ENCODE assay signal across 8 cellular contexts in genomic region chr15:64990168-64990470, GRCh38. TPM values are rescaled to one million over a fixed set of nuclear protein-coding genes. Genes with fewer than 3 reads are reported as not detected.
DNase-seq lines count a peak whose midpoint lies in the region; ATAC-seq, FAIRE-seq and TF ChIP-seq lines count a peak whose summit lies in the region.

No MANE protein-coding gene starts in this region.

- H3K36me3 ChIP-seq in heart left ventricle: peaks cover 0 to 5% (median 0%) of the 10 kb centered on the region in 9 donors

- H3K56ac ChIP-seq in H9 (ENCODE audit: insufficient read length, low read depth, low read length): no peak overlapping the region

- no peak overlapping the region for H3K4ac ChIP-seq in H9 (ENCODE audit: low read depth, low read length)

- FAIRE-seq in D721Med (lab: Jason Lieb, UNC): no peak

- H3K9ac ChIP-seq in H9 (ENCODE audit: extremely low read depth, insufficient read length, low read length): peak overlapping the region; percentile 31

- no peak overlapping the region for H4K91ac ChIP-seq in H9 (ENCODE audit: insufficient read length, low read depth, low read length)

- no peak overlapping the region for H2BK15ac ChIP-seq in H9 (ENCODE audit: low read depth, low read length)

- H2AK5ac ChIP-seq in H9 (ENCODE audit: insufficient read length, low read length): no peak overlapping the region

- DNase-seq in H9: no peak
- DNase-seq in activated CD4-positive, alpha-beta memory T cell treated with anti-CD3 and anti-CD28 coated beads, Interleukin-2, amount 10 ng/mL, durations not matched to agents 7 days and 5 days: no peak
- DNase-seq in heart left ventricle: no peak
- DNase-seq in skeletal muscle cell (ENCODE audit: low read depth): no peak
- DNase-seq in D721Med (ENCODE audit: insufficient read length, low spot score): no peak

- H3K23ac ChIP-seq in H9 (ENCODE audit: insufficient read length, low read depth, low read length): no peak overlapping the region

- H2AFZ ChIP-seq in H9 (ENCODE audit: low read length): peak overlapping the region; percentile 93

- no peaks in the 10 kb centered on the region for H3K27me3 ChIP-seq in H9 (ENCODE audit: insufficient read depth, low read length)
- H3K27me3 ChIP-seq in heart left ventricle: no peaks in the 10 kb centered on the region

- no peak overlapping the region for H3T11ph ChIP-seq in H9 (ENCODE audit: low read length)

- H3K4me2 ChIP-seq in H9 (ENCODE audit: insufficient read depth, insufficient read length, low read length): peak overlapping the region; percentile 60

- H3K18ac ChIP-seq in H9 (ENCODE audit: insufficient read length, low read depth, low read length): no peak overlapping the region

- H3K9me3 ChIP-seq in H9 (ENCODE audit: control insufficient read depth, low read depth, low read length) (no peaks in the 10 kb centered on the region), heart left ventricle (no peaks in the 10 kb centered on the region)

- no peaks in the 10 kb centered on the region for H3K23me2 ChIP-seq in H9 (ENCODE audit: insufficient read length, low read depth, low read length, poor library complexity, severe bottlenecking)

- H3K27ac Mint-ChIP-seq in H9: peak overlapping the region; percentile 79 to 85 (median 79); a peak in 4 of 7 replicates
- H3K27ac Mint-ChIP-seq in activated CD4-positive, alpha-beta memory T cell treated with anti-CD3 and anti-CD28 coated beads, Interleukin-2, amount 10 ng/mL, durations not matched to agents 7 days and 5 days: peak overlapping the region; percentile 76

- no peak overlapping the region for H4K5ac ChIP-seq in H9 (ENCODE audit: insufficient read length, low read depth, low read length)

- CTCF ChIA-PET in activated CD4-positive, alpha-beta memory T cell treated with anti-CD3 and anti-CD28 coated beads, Interleukin-2, amount 10 ng/mL, durations not matched to agents 7 days and 5 days (lab: Charles Lee): interaction anchor here (1.4 kb wide), 1 partner anchor 19 kb away, joined by 3 read pairs; no protein-coding TSS in a partner anchor

- no peak overlapping the region for H2BK120ac ChIP-seq in H9 (ENCODE audit: low read depth, low read length, poor library complexity, severe bottlenecking)

- no peaks in the 10 kb centered on the region for H4K20me1 ChIP-seq in H9 (ENCODE audit: control insufficient read depth, insufficient read depth, insufficient read length)

- WGBS in H9 (ENCODE audit: extremely low coverage, insufficient read length, low lambda C conversion rate): no CpG with 5 or more reads among the region's 9 CpGs
- 3 to 6% (median 4%) methylated on average over 9 of the region's 9 CpGs for WGBS in heart left ventricle, 4 donors

- H3K9me3 Mint-ChIP-seq in H9: no peaks in the 10 kb centered on the region
- no peaks in the 10 kb centered on the region for H3K9me3 Mint-ChIP-seq in activated CD4-positive, alpha-beta memory T cell treated with anti-CD3 and anti-CD28 coated beads, Interleukin-2, amount 10 ng/mL, durations not matched to agents 7 days and 5 days

- no peak overlapping the region for H2BK20ac ChIP-seq in H9 (ENCODE audit: low read depth, low read length, poor library complexity, severe bottlenecking)

- H3K27me3 Mint-ChIP-seq in H9 (ENCODE audit: low read depth): no peaks in the 10 kb centered on the region; the same call in 1 of the 2 replicates
- H3K27me3 Mint-ChIP-seq in activated CD4-positive, alpha-beta memory T cell treated with anti-CD3 and anti-CD28 coated beads, Interleukin-2, amount 10 ng/mL, durations not matched to agents 7 days and 5 days: no peaks in the 10 kb centered on the region

- H3K4me1 Mint-ChIP-seq in H9: peaks cover 9 to 18% of the 10 kb centered on the region in 2 experiments
- H3K4me1 Mint-ChIP-seq in activated CD4-positive, alpha-beta memory T cell treated with anti-CD3 and anti-CD28 coated beads, Interleukin-2, amount 10 ng/mL, durations not matched to agents 7 days and 5 days: peaks cover 53% of the 10 kb centered on the region

- no peaks in the 10 kb centered on the region for H3K79me1 ChIP-seq in H9 (ENCODE audit: insufficient read depth, low read depth, low read length, poor library complexity, severe bottlenecking)

- ATAC-seq in heart left ventricle: peak in 3 of 4 donors; percentile 3 to 40 (median 19)
- no peak for ATAC-seq in GM21390 (IDR thresholded peaks at IDR 0.05; ENCODE audit: unreplicated experiment)
- ATAC-seq in HG02885 (IDR thresholded peaks at IDR 0.05; ENCODE audit: poor library complexity, unreplicated experiment): no peak
- ATAC-seq in GM21515 (IDR thresholded peaks at IDR 0.05; ENCODE audit: unreplicated experiment): no peak

- H3K27ac ChIP-seq in H9 (ENCODE audit: insufficient read length, low read depth, low read length) (no peak overlapping the region), heart left ventricle (peak overlapping the region; percentile 77 to 96 (median 92))

- TF ChIP-seq POLR2A in heart left ventricle (IDR thresholded peaks at IDR 0.05): no peak

- H3K4me1 ChIP-seq in H9 (ENCODE audit: insufficient read depth, low read length): no peaks in the 10 kb centered on the region
- H3K4me1 ChIP-seq in heart left ventricle: peaks cover 0 to 46% (median 16%) of the 10 kb centered on the region in 12 donors

- TF ChIP-seq CTCF in H9 (conservative IDR thresholded peaks at IDR 0.05): no peak
- no peak for TF ChIP-seq CTCF in heart left ventricle (IDR thresholded peaks at IDR 0.05)
- no peak for TF ChIP-seq CTCF in D721Med (IDR thresholded peaks at IDR 0.05; ENCODE audit: insufficient read depth, missing control alignments)

- POLR2A ChIA-PET in activated CD4-positive, alpha-beta memory T cell treated with anti-CD3 and anti-CD28 coated beads, Interleukin-2, amount 10 ng/mL, durations not matched to agents 7 days and 5 days (lab: Charles Lee): interaction anchor here (0.6 to 4.7 kb wide), 13 partner anchors 8 to 897 kb away, joined by 3 to 28 read pairs (median 4); partner anchors contain the start of genes CIAO2A, CLPX, PARP16 and RNU5B-1

- no peak overlapping the region for H3K14ac ChIP-seq in H9 (ENCODE audit: insufficient read depth, low read length)

- no peaks in the 10 kb centered on the region; a peak in 1 of 7 replicates for H3K36me3 Mint-ChIP-seq in H9 (ENCODE audit: insufficient read depth in 1 of 3, low read depth in 3 of 3)
- peaks cover 13% of the 10 kb centered on the region for H3K36me3 Mint-ChIP-seq in activated CD4-positive, alpha-beta memory T cell treated with anti-CD3 and anti-CD28 coated beads, Interleukin-2, amount 10 ng/mL, durations not matched to agents 7 days and 5 days (ENCODE audit: low read depth)

- no peak overlapping the region for H4K8ac ChIP-seq in H9 (replicated peaks; ENCODE audit: insufficient read length, low read depth, low read length)

- H3K4me3 ChIP-seq in heart left ventricle (peak overlapping the region; percentile 84 to 99 (median 92)), skeletal muscle cell (ENCODE audit: low read depth, low read length) (peak overlapping the region; percentile 95)

- H2BK5ac ChIP-seq in H9 (ENCODE audit: insufficient read length, low read length): no peak overlapping the region

- intact Hi-C loops in heart left ventricle (cut with DNase I): loop anchor here in 1 of 10 donors (1.0 kb wide), 1 partner anchor 39 kb away; the partner anchor contains the start of gene MTFMT

- peak overlapping the region; percentile 96 to 97 for H3K4me3 Mint-ChIP-seq in H9
- peak overlapping the region; percentile 88 for H3K4me3 Mint-ChIP-seq in activated CD4-positive, alpha-beta memory T cell treated with anti-CD3 and anti-CD28 coated beads, Interleukin-2, amount 10 ng/mL, durations not matched to agents 7 days and 5 days

- no peak overlapping the region for H2BK12ac ChIP-seq in H9 (ENCODE audit: insufficient read length, low read depth, low read length)

- H3K79me2 ChIP-seq in H9 (ENCODE audit: insufficient read depth, low read length): no peaks in the 10 kb centered on the region

RNA-seq across cellular contexts. Expression of gene SPG21, which starts 0.4 kb away (rescaled TPM):
- total RNA-seq in H9 (2021) (64.2 and 66.6 TPM in 2 replicates), heart left ventricle (10 to 100 TPM; 38.2 to 63.6 (median 48.7) TPM)
- 10 to 100 TPM; 55.6 to 57.2 TPM for total RNA-seq in activated CD4-positive, alpha-beta memory T cell treated with anti-CD3 and anti-CD28 coated beads, Interleukin-2, amount 10 ng/mL, durations not matched to agents 7 days and 5 days
- 10 to 100 TPM; 34.9 to 70.3 TPM for polyA plus RNA-seq in heart left ventricle

RNA-seq across cellular contexts. Expression of gene MTFMT, which starts 39.3 kb away (rescaled TPM):
- total RNA-seq in H9 (2021) (13.2 and 16.0 TPM in 2 replicates), heart left ventricle (10 to 100 TPM; 14.3 to 41.0 (median 20.5) TPM)
- total RNA-seq in activated CD4-positive, alpha-beta memory T cell treated with anti-CD3 and anti-CD28 coated beads, Interleukin-2, amount 10 ng/mL, durations not matched to agents 7 days and 5 days: 10 to 100 TPM; 13.3 to 15.5 TPM
- polyA plus RNA-seq in heart left ventricle: 10 to 100 TPM in 1 of 2 donors, 1 to 10 TPM in 1; 6.0 to 14.4 TPM

RNA-seq across cellular contexts. Expression of gene SLC51B, which starts 55.1 kb away (rescaled TPM):
- total RNA-seq in H9 (2021) (not detected in 2 replicates), heart left ventricle (not detected)
- total RNA-seq in activated CD4-positive, alpha-beta memory T cell treated with anti-CD3 and anti-CD28 coated beads, Interleukin-2, amount 10 ng/mL, durations not matched to agents 7 days and 5 days: not detected
- polyA plus RNA-seq in heart left ventricle: under 1 TPM in 1 of 2 donors, not detected in 1; 0.08 TPM

Comparison
In these comparisons a context has a peak if more than half of its experiments do, and no peak if none do; other contexts are left out.
1. ATAC-seq: peak in heart left ventricle (3 of 4); none in GM21390 (single experiment), HG02885 (single experiment) and GM21515 (single experiment).